In the genomic region with DNA sequence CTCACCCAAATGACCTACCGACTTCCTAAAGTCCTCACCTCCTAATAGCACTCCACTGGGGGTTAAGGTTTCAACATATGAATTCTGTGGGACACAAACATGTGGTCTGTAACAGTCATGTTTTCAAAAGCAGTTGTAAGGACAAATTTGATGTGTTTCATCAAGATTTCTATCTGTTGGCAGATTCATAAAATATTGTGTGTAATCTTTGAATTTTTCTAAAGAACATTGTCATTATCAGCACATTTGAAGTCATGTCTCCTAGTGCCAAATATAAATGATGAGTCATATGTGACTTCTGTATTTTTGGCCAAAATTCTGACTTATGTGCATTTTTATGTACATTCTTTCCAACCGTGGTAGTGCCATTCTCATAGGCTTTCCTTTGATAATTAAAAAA, we compare ENCODE assay signal across 1 cellular context.
TF ChIP-seq lines count a peak whose summit lies in the region.

No MANE protein-coding gene starts in this region.

TF ChIP-seq in HepG2, 621 proteins besides CTCF, POLR2A, EP300 and RAD21 (continued from another document):
- TF ChIP-seq HMG20B (CRISPR knock-in tag; conservative IDR thresholded peaks at IDR 0.05) (no peak), SIN3B (IDR thresholded peaks at IDR 0.05; ENCODE audit: low read length) (no peak), NFE2L2 (IDR thresholded peaks at IDR 0.05; ENCODE audit: low read length) (peak; percentile 21; the same call in 1 of the 2 replicates), ZNF230 (CRISPR knock-in tag; IDR thresholded peaks at IDR 0.05) (no peak), MAFF (IDR thresholded peaks at IDR 0.05; ENCODE audit: low read depth, low read length) (peak; percentile 41; the same call in 1 of the 2 replicates), HNF4G (IDR thresholded peaks at IDR 0.05; ENCODE audit: borderline replicate concordance, low read depth, low read length) (no peak), HNF4G (CRISPR knock-in tag; IDR thresholded peaks at IDR 0.05; ENCODE audit: borderline replicate concordance, low read depth) (no peak), SPEN (CRISPR knock-in tag; IDR thresholded peaks at IDR 0.05; ENCODE audit: low read depth) (no peak), MAFK (conservative IDR thresholded peaks at IDR 0.05 in 1 of 2, IDR thresholded peaks at IDR 0.05 in 1 of 2; ENCODE audit: low read length in 2 of 2) (peak; percentile 47 to 58; a peak in 2 of 4 replicates), NR2F2 (IDR thresholded peaks at IDR 0.05; ENCODE audit: borderline replicate concordance, low read depth) (no peak), ZMAT3 (CRISPR knock-in tag; conservative IDR thresholded peaks at IDR 0.05) (no peak)
